In genomic region chr12:102406033-102406584, GRCh38 we compare ENCODE assay signal across 8 cellular contexts.
DNase-seq lines count a peak whose midpoint lies in the region; ATAC-seq and TF ChIP-seq lines count a peak whose summit lies in the region.

No MANE protein-coding gene starts in this region.

- POLR2A ChIA-PET in activated CD4-positive, alpha-beta T cell treated with anti-CD3 and anti-CD28 coated beads for 36 hours (lab: Charles Lee), result no interaction called here

- H3K27me3 ChIP-seq in GM06990 (replicated peaks; ENCODE audit: control insufficient read depth, insufficient read depth, low read length), result no peaks in the 10 kb centered on the region

- DNase-seq in GM06990 (ENCODE audit: extremely low read depth, insufficient read length) (peak; percentile 15), medulla oblongata (ENCODE audit: extremely low spot score) (peak; percentile 71), MV-4-11 (lab: John Stamatoyannopoulos, UW) (no peak)
- no peak for DNase-seq in stimulated activated CD8-positive, alpha-beta memory T cell treated with anti-CD3 and anti-CD28 coated beads, Interleukin-4, amount 100 ng/mL, for 48 hours
- no peak for DNase-seq in activated CD4-positive, alpha-beta T cell treated with anti-CD3 and anti-CD28 coated beads for 36 hours

- H3K4me3 Mint-ChIP-seq in activated CD4-positive, alpha-beta T cell treated with anti-CD3 and anti-CD28 coated beads for 36 hours, result no peak overlapping the region

- no peaks in the 10 kb centered on the region for H3K9me3 Mint-ChIP-seq in activated CD4-positive, alpha-beta T cell treated with anti-CD3 and anti-CD28 coated beads for 36 hours (ENCODE audit: low read depth)

- H3K27me3 Mint-ChIP-seq in activated CD4-positive, alpha-beta T cell treated with anti-CD3 and anti-CD28 coated beads for 36 hours, result peaks cover 3% of the 10 kb centered on the region

- no peaks in the 10 kb centered on the region for H3K36me3 Mint-ChIP-seq in activated CD4-positive, alpha-beta T cell treated with anti-CD3 and anti-CD28 coated beads for 36 hours (ENCODE audit: low read depth)

- no peaks in the 10 kb centered on the region for H3K36me3 ChIP-seq in GM06990 (ENCODE audit: control insufficient read depth, insufficient read depth, low read length)

- CTCF ChIA-PET in activated CD4-positive, alpha-beta T cell treated with anti-CD3 and anti-CD28 coated beads for 36 hours (lab: Charles Lee), result no interaction called here

- H3K27ac ChIP-seq in VCaP, result peak overlapping the region; percentile 41

- ATAC-seq in HG03442 (IDR thresholded peaks at IDR 0.05; ENCODE audit: unreplicated experiment) (peak; percentile 92), GM21526 (IDR thresholded peaks at IDR 0.05; ENCODE audit: low FRiP score, unreplicated experiment) (no peak)
- ATAC-seq in activated CD4-positive, alpha-beta T cell treated with anti-CD3 and anti-CD28 coated beads for 36 hours, result no peak

- no peak overlapping the region for H3K4me3 ChIP-seq in GM06990 (replicated peaks; ENCODE audit: low read depth, low read length)

- no peak overlapping the region for H3K27ac Mint-ChIP-seq in activated CD4-positive, alpha-beta T cell treated with anti-CD3 and anti-CD28 coated beads for 36 hours

- intact Hi-C loops in activated CD4-positive, alpha-beta T cell treated with anti-CD3 and anti-CD28 coated beads for 36 hours (cut with DNase I, micrococcal nuclease), result no loop called here

- H3K4me1 Mint-ChIP-seq in activated CD4-positive, alpha-beta T cell treated with anti-CD3 and anti-CD28 coated beads for 36 hours, result no peaks in the 10 kb centered on the region

- no peak for TF ChIP-seq CTCF in GM06990 (IDR thresholded peaks at IDR 0.05; ENCODE audit: insufficient read depth, low read length, poor library complexity, severe bottlenecking)
- TF ChIP-seq CTCF in VCaP (conservative IDR thresholded peaks at IDR 0.05), result no peak

Comparison
In these comparisons a context has a peak if more than half of its experiments do, and no peak if none do; other contexts are left out.
1. DNase-seq: peak in GM06990 (single experiment) and medulla oblongata (single experiment); none in stimulated activated CD8-positive, alpha-beta memory T cell treated with anti-CD3 and anti-CD28 coated beads, Interleukin-4, amount 100 ng/mL, for 48 hours (single experiment), activated CD4-positive, alpha-beta T cell treated with anti-CD3 and anti-CD28 coated beads for 36 hours (single experiment) and MV-4-11 (single experiment).